1 cellular context compared by ENCODE assay signal in the genomic region with DNA sequence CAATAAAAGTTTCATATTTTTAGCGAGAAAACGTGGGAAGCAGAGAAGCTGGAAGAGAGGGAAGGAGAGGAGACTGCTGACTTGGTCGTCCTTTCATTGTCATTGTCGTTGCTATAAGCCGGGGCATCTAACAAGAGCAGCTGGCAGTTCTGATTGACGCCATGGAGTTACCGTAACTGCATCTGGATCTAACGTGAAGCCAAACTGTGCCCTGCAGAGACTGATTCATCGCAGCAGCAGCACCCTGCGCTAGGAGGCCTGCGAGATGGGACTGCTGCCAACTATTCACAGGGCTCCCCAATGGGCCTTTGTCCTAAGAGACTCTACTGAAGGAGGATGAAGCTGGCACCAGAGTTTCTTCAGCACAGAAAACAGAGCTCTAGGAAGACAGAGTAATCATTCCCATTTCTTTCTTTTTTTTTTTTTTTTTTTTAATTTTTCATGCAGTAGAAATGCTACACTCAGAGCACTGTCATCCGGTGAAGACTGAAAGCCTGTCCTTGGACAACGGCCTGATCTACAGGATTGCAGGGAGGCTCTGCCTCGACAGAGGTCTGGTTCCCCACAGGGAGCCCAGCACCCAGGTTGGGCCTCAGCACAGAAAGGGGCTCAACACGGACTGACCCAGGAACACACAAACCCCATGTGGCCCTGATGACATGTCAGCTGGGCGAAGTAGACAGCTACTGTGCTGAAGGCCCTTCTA.
TF ChIP-seq lines count a peak whose summit lies in the region.

No MANE protein-coding gene starts in this region.

TF ChIP-seq in SK-N-SH treated with all-trans-retinoic acid at 6 μM for 48 hours, 23 proteins besides CTCF, POLR2A, EP300 and RAD21 (continued from another document):
- TF ChIP-seq ZFP3 (CRISPR knock-in tag; IDR thresholded peaks at IDR 0.05), result 0 out of 2 replicates have a peak, but pooled peaks have one; percentile 15
- TF ChIP-seq ZC3H10 (CRISPR knock-in tag; IDR thresholded peaks at IDR 0.05), result no peak
